2 cellular contexts compared by ENCODE assay signal in the genomic region with DNA sequence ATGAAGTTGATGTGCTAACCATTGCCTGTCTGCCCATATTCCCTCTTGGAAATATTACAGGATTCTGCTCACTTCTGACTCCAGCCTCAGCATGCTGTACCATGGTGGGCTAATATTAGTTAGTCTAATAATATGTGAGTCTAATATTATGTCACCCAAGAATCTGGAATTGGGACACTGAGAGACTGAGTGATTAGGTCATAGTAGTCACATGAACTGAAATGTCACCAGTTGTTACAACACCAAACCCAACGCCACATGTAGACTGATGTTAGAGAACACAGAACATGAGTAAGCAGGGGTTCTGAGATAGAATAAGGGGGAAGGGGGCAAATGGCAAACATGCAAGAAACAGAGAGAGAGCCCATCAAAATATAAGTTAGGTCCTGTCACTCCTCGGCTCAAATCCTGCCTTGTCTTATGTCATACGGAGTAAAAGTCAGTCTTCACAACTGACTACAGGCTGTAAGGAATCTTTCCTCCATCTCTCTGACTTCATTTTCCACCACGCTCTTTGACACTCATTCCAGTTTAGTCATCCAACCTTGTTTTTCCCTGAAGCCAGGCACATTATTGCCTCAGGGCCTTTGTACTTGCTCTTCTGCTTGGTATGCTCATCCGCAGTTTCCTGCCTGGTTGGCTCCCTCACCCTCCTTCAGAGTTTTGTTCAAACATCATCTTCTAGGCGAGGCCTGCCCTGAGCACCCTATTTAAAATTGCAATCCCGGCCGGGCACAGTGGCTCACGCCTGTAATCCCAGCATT.
A peak's percentile ranks its signal among the peaks of the same experiment; 100 is the strongest.
TF ChIP-seq lines count a peak whose summit lies in the region.

No MANE protein-coding gene starts in this region.

TF ChIP-seq in A549, 52 proteins besides CTCF, POLR2A, EP300 and RAD21:
- TF ChIP-seq, protein P1, sequence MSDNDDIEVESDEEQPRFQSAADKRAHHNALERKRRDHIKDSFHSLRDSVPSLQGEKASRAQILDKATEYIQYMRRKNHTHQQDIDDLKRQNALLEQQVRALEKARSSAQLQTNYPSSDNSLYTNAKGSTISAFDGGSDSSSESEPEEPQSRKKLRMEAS (IDR thresholded peaks at IDR 0.05): no peak

TF ChIP-seq in HepG2, 621 proteins besides CTCF, POLR2A, EP300 and RAD21:
- TF ChIP-seq CEBPB (IDR thresholded peaks at IDR 0.05; ENCODE audit: borderline replicate concordance, low read depth, low read length) (peak; percentile 46; the same call in 1 of the 2 replicates), SIN3A (IDR thresholded peaks at IDR 0.05; ENCODE audit: borderline replicate concordance, low read depth, low read length) (no peak)
